Comparison of ENCODE assay signal across 15 cellular contexts in genomic region chr4:152064282-152064681, GRCh38.
"Had no signal": no experiment of that assay in that cellular context is flagged by ENCODE, and none has a peak within 500 bp of the region (broad histone marks: within the 10 kb centered on the region; RNA-seq: fewer than 3 reads in every experiment).

No MANE protein-coding gene starts in this region.

- H3K4me3 Mint-ChIP-seq: activated CD4-positive, alpha-beta T cell treated with anti-CD3 and anti-CD28 coated beads, Interleukin-2, amount 10 ng/mL, durations not matched to agents 24 days and 14 days; activated naive CD8-positive, alpha-beta T cell treated with anti-CD3 and anti-CD28 coated beads for 36 hours; naive B cell; stimulated activated effector memory CD8-positive, alpha-beta T cell treated with anti-CD3 and anti-CD28 coated beads, Interleukin-12 subunit alpha, Interleukin-12 subunit beta, amount 100 ng/mL, for 72 hours; WTC11 had no signal

- DNase-seq: activated CD8-positive, alpha-beta memory T cell treated with anti-CD3 and anti-CD28 coated beads for 24 hours; activated naive CD8-positive, alpha-beta T cell treated with anti-CD3 and anti-CD28 coated beads for 36 hours; amygdala; cerebellar nuclear complex; foreskin melanocyte; left cardiac atrium; lower lobe of right lung; midbrain; naive B cell; pancreas had no signal

- H3K9me3 ChIP-seq: lower lobe of right lung, pancreas had no signal

- H3K27me3 Mint-ChIP-seq: activated naive CD8-positive, alpha-beta T cell treated with anti-CD3 and anti-CD28 coated beads for 36 hours had no signal

- H3K36me3 ChIP-seq: lower lobe of right lung, pancreas had no signal

- H3K27me3 ChIP-seq: pancreas had no signal

- H3K4me3 ChIP-seq: lower lobe of right lung, pancreas had no signal

- H3K36me3 Mint-ChIP-seq: activated naive CD8-positive, alpha-beta T cell treated with anti-CD3 and anti-CD28 coated beads for 36 hours; brain; naive B cell; stimulated activated effector memory CD8-positive, alpha-beta T cell treated with anti-CD3 and anti-CD28 coated beads, Interleukin-12 subunit alpha, Interleukin-12 subunit beta, amount 100 ng/mL, for 72 hours; WTC11 had no signal

- H3K9me3 Mint-ChIP-seq: WTC11 had no signal

- H3K4me1 Mint-ChIP-seq: naive B cell had no signal

- H3K4me1 ChIP-seq: lower lobe of right lung, pancreas had no signal

- H3K27ac Mint-ChIP-seq: activated CD4-positive, alpha-beta T cell treated with anti-CD3 and anti-CD28 coated beads, Interleukin-2, amount 10 ng/mL, durations not matched to agents 24 days and 14 days; activated naive CD8-positive, alpha-beta T cell treated with anti-CD3 and anti-CD28 coated beads for 36 hours; stimulated activated effector memory CD8-positive, alpha-beta T cell treated with anti-CD3 and anti-CD28 coated beads, Interleukin-12 subunit alpha, Interleukin-12 subunit beta, amount 100 ng/mL, for 72 hours had no signal

- H3K27ac ChIP-seq: epithelial cell of prostate, lower lobe of right lung, pancreas had no signal
